ENCODE assay signal across 8 cellular contexts in genomic region chrX:53481816-53482485, GRCh38. TPM values are rescaled to one million over a fixed set of nuclear protein-coding genes. Genes with fewer than 3 reads are reported as not detected.
A peak's percentile ranks its signal among the peaks of the same experiment; 100 is the strongest.
DNase-seq lines count a peak whose midpoint lies in the region; ATAC-seq and TF ChIP-seq lines count a peak whose summit lies in the region.

No MANE protein-coding gene starts in this region.

- H3K9me2 ChIP-seq in Karpas-422 (replicated peaks; ENCODE audit: insufficient read depth, low read length): no peaks in the 10 kb centered on the region

- H3K4me3 ChIP-seq in Karpas-422 (ENCODE audit: low read length): no peak overlapping the region
- no peak overlapping the region for H3K4me3 ChIP-seq in gastroesophageal sphincter

- H2AFZ ChIP-seq in Karpas-422 (ENCODE audit: low read length): no peak overlapping the region

- TF ChIP-seq CTCF in gastroesophageal sphincter (IDR thresholded peaks at IDR 0.05): peak in 2 of 4 experiments; percentile 16 to 60

- H3K27me3 ChIP-seq in Karpas-422 (ENCODE audit: low read length) (no peaks in the 10 kb centered on the region), gastroesophageal sphincter (no peaks in the 10 kb centered on the region)

- no peak for TF ChIP-seq EP300 in gastroesophageal sphincter (IDR thresholded peaks at IDR 0.05)

- H3K4me2 ChIP-seq in Karpas-422 (ENCODE audit: low read depth, low read length, poor library complexity, severe bottlenecking): no peak overlapping the region

- H4K20me1 ChIP-seq in Karpas-422 (ENCODE audit: insufficient read depth, low read depth, low read length): no peaks in the 10 kb centered on the region

- WGBS in gastroesophageal sphincter (ENCODE audit: low coverage in 1 of 2), 2 donors: 0 to 13% methylated on average over 1 to 2 of the region's 3 CpGs

- H3K36me3 ChIP-seq in Karpas-422 (ENCODE audit: insufficient read depth, low read length): no peaks in the 10 kb centered on the region
- H3K36me3 ChIP-seq in gastroesophageal sphincter: no peaks in the 10 kb centered on the region

- DNase-seq in DMS153 treated with DMSO at 0.1 percent for 48 hours (lab: John Stamatoyannopoulos, UW; ENCODE audit: unreplicated experiment) (peak; percentile 0), Karpas-422 (peak; percentile 87), RKO (ENCODE audit: low spot score) (peak; percentile 63), pulmonary artery endothelial cell (ENCODE audit: low read depth, low spot score) (peak; percentile 22)
- DNase-seq in activated T-helper 9 cell treated with anti-CD3 and anti-CD28 coated beads, Interleukin-2, amount 50 U/mL, for 16 hours (ENCODE audit: low read depth): peak; percentile 6

- H3K27ac ChIP-seq in Karpas-422 (ENCODE audit: low read length) (no peak overlapping the region), gastroesophageal sphincter (no peak overlapping the region)

- H3K9ac ChIP-seq in Karpas-422 (ENCODE audit: low read length): no peak overlapping the region

- H3K9me3 ChIP-seq in Karpas-422 (ENCODE audit: low read length): no peaks in the 10 kb centered on the region
- no peaks in the 10 kb centered on the region for H3K9me3 ChIP-seq in gastroesophageal sphincter

- no peaks in the 10 kb centered on the region for H3K4me1 ChIP-seq in Karpas-422 (ENCODE audit: low read length)
- no peaks in the 10 kb centered on the region for H3K4me1 ChIP-seq in gastroesophageal sphincter

- ATAC-seq in gastroesophageal sphincter (peak; percentile 31), GM19324 (IDR thresholded peaks at IDR 0.05; ENCODE audit: low FRiP score, unreplicated experiment) (no peak), GM18498 (IDR thresholded peaks at IDR 0.05; ENCODE audit: unreplicated experiment) (no peak)

- H3K79me2 ChIP-seq in Karpas-422 (ENCODE audit: low read length): no peaks in the 10 kb centered on the region

- no peak for TF ChIP-seq POLR2A in gastroesophageal sphincter (IDR thresholded peaks at IDR 0.05)

RNA-seq across cellular contexts. Expression of gene HSD17B10, which starts 47.8 kb away (rescaled TPM):
- total RNA-seq in Karpas-422 (2014; rRNA removed; shearing (Covaris generic); ENCODE audit: low replicate concordance): 115 and 158 TPM in 2 replicates
- total RNA-seq in gastroesophageal sphincter (100 to 1,000 TPM in 3 of 4 donors, 10 to 100 TPM in 1; 75.6 to 114 (median 106) TPM), pulmonary artery endothelial cell (71.6 and 83.1 TPM in 2 replicates)

RNA-seq across cellular contexts. Expression of gene RIBC1, which starts 59.3 kb away (rescaled TPM):
- 0.40 and 0.89 TPM in 2 replicates for total RNA-seq in Karpas-422 (2014; rRNA removed; shearing (Covaris generic); ENCODE audit: low replicate concordance)
- total RNA-seq in gastroesophageal sphincter (under 1 TPM in 2 of 4 donors, not detected in 2; 0.35 to 0.85 TPM), pulmonary artery endothelial cell (0.26 and 0.32 TPM in 2 replicates)

RNA-seq across cellular contexts. Expression of gene SMC1A, which starts 59.5 kb away (rescaled TPM):
- total RNA-seq in Karpas-422 (2014; rRNA removed; shearing (Covaris generic); ENCODE audit: low replicate concordance): 15.7 and 25.0 TPM in 2 replicates
- total RNA-seq in gastroesophageal sphincter (10 to 100 TPM; 28.4 to 56.0 (median 33.2) TPM), pulmonary artery endothelial cell (15.8 and 26.9 TPM in 2 replicates)

Comparison
In these comparisons a context has a peak if more than half of its experiments do, and no peak if none do; other contexts are left out.
1. DNase-seq: peak in every context shown above with its lines; median percentile 87 in Karpas-422; 63 in RKO; 22 in pulmonary artery endothelial cell; 6 in activated T-helper 9 cell treated with anti-CD3 and anti-CD28 coated beads, Interleukin-2, amount 50 U/mL, for 16 hours; 0 in DMS153 treated with DMSO at 0.1 percent for 48 hours.